In genomic region chr5:164188733-164189148, GRCh38 we compare ENCODE assay signal across 1 cellular context.
TF ChIP-seq lines count a peak whose summit lies in the region.

No MANE protein-coding gene starts in this region.

TF ChIP-seq in SK-N-SH treated with all-trans-retinoic acid at 6 μM for 48 hours, 23 proteins besides CTCF, POLR2A, EP300 and RAD21 (continued from another document):
- TF ChIP-seq OSR1 (CRISPR knock-in tag; IDR thresholded peaks at IDR 0.05), result no peak
- no peak for TF ChIP-seq ZFP30 (CRISPR knock-in tag; IDR thresholded peaks at IDR 0.05)
- no peak for TF ChIP-seq ZNF565 (CRISPR knock-in tag; conservative IDR thresholded peaks at IDR 0.05; ENCODE audit: low read depth)
- no peak for TF ChIP-seq ESRRG (CRISPR knock-in tag; IDR thresholded peaks at IDR 0.05)
- peak; percentile 95 for TF ChIP-seq ISL1 (CRISPR knock-in tag; IDR thresholded peaks at IDR 0.05)
- TF ChIP-seq TCF4 (CRISPR knock-in tag; IDR thresholded peaks at IDR 0.05; ENCODE audit: borderline replicate concordance), result peak; percentile 76
- TF ChIP-seq ZC3H10 (CRISPR knock-in tag; IDR thresholded peaks at IDR 0.05), result no peak
